In the genomic region with DNA sequence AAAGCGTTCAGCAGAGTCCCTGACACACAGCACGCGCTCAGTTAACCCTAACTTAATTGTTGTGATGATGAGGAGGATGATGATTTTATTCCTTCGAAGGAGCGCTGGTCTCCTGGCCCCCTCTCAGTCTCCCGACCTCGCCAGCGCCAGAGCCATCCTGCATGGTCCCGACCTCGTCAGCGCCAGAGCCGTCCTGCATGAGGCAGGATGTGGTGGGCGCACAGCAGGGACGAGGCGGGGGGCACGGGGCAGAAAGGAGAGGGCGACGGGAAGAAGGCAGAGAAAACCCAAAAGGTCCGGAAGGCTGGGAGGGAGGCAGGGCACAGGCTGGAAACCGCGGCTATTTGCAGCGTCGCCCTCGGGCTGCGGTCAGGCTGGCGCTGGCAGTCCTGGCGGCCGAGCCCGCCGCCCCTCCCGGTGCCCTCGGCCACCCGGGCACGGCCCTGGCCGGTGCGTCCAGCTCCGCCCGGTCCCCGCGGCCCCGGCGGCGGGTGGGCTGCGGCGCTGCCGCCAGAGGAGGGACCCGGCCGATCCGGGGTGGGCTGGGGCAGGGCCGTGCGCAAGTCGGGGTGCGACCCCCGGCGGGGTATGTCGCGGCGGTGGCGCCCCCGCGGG, we compare ENCODE assay signal across 8 cellular contexts. TPM values are rescaled to one million over a fixed set of nuclear protein-coding genes. Genes with fewer than 3 reads are reported as not detected.
DNase-seq lines count a peak whose midpoint lies in the region; ATAC-seq and TF ChIP-seq lines count a peak whose summit lies in the region.

No MANE protein-coding gene starts in this region.

- H3K27ac ChIP-seq in AG04450 (ENCODE audit: low read depth, low read length) (no peak overlapping the region), lower lobe of right lung (peak overlapping the region; percentile 49)

- H3K27me3 ChIP-seq in AG04450 (ENCODE audit: control insufficient read depth, insufficient read depth, low read length) (peaks cover 19% of the 10 kb centered on the region), lower lobe of right lung (ENCODE audit: low read depth) (no peaks in the 10 kb centered on the region)

- TF ChIP-seq CTCF in AG04450 (IDR thresholded peaks at IDR 0.05; ENCODE audit: low read depth, low read length): no peak
- TF ChIP-seq CTCF in brain (conservative IDR thresholded peaks at IDR 0.05): no peak
- TF ChIP-seq CTCF in lower lobe of right lung (IDR thresholded peaks at IDR 0.05): no peak
- no peak for TF ChIP-seq CTCF in type B pancreatic cell (conservative IDR thresholded peaks at IDR 0.05)

- H3K4me1 Mint-ChIP-seq in IgD-negative memory B cell (peaks cover 7 to 12% (median 7%) of the 10 kb centered on the region in 3 donors), brain (peaks cover 17% of the 10 kb centered on the region), type B pancreatic cell (ENCODE audit: unreplicated experiment) (peaks cover 13% of the 10 kb centered on the region)

- peak overlapping the region; percentile 86 to 95 (median 90) for H3K4me3 Mint-ChIP-seq in IgD-negative memory B cell
- H3K4me3 Mint-ChIP-seq in brain: peak overlapping the region; percentile 82 to 88 (median 83)
- peak overlapping the region; percentile 86 for H3K4me3 Mint-ChIP-seq in type B pancreatic cell

- peak; percentile 46 to 53 for ATAC-seq in lower lobe of right lung
- ATAC-seq in GM19452 (IDR thresholded peaks at IDR 0.05; ENCODE audit: unreplicated experiment): no peak
- ATAC-seq in GM21447 (IDR thresholded peaks at IDR 0.05; ENCODE audit: unreplicated experiment): no peak

- H3K9me3 Mint-ChIP-seq in IgD-negative memory B cell (no peaks in the 10 kb centered on the region), brain (no peaks in the 10 kb centered on the region), type B pancreatic cell (no peaks in the 10 kb centered on the region)

- intact Hi-C loops in lower lobe of right lung (cut with DNase I): no loop called here

- no peaks in the 10 kb centered on the region for H3K36me3 ChIP-seq in lower lobe of right lung

- H3K27me3 Mint-ChIP-seq in IgD-negative memory B cell: peaks cover 9% of the 10 kb centered on the region
- H3K27me3 Mint-ChIP-seq in brain: peaks cover 55% of the 10 kb centered on the region
- peaks cover 79% of the 10 kb centered on the region for H3K27me3 Mint-ChIP-seq in type B pancreatic cell

- CTCF ChIA-PET in AG04450 (lab: Charles Lee): interaction anchor here (1.4 to 2.3 kb wide), 5 partner anchors 140 to 283 kb away, joined by 3 to 25 read pairs (median 6); no protein-coding TSS in a partner anchor

- DNase-seq in AG04450 (ENCODE audit: low read depth, low spot score): no peak
- no peak for DNase-seq in lower lobe of right lung
- DNase-seq in type B pancreatic cell (ENCODE audit: extremely low spot score, unreplicated experiment): no peak
- DNase-seq in NCI-H524 treated with DMSO at 0.1 percent for 48 hours (lab: John Stamatoyannopoulos, UW): no peak

- H3K4me3 ChIP-seq in AG04450 (ENCODE audit: low read depth, low read length): peak overlapping the region; percentile 63
- peak overlapping the region; percentile 65 for H3K4me3 ChIP-seq in lower lobe of right lung

- peaks cover 18% of the 10 kb centered on the region for H3K4me1 ChIP-seq in lower lobe of right lung

- no peaks in the 10 kb centered on the region; the same call in 1 of the 2 replicates for H3K9me3 ChIP-seq in AG04450 (ENCODE audit: control insufficient read depth, insufficient read depth, low read length)
- no peaks in the 10 kb centered on the region for H3K9me3 ChIP-seq in lower lobe of right lung

- H3K36me3 Mint-ChIP-seq in IgD-negative memory B cell: no peaks in the 10 kb centered on the region
- no peaks in the 10 kb centered on the region for H3K36me3 Mint-ChIP-seq in brain
- peaks cover 3% of the 10 kb centered on the region for H3K36me3 Mint-ChIP-seq in type B pancreatic cell

- POLR2A ChIA-PET in AG04450 (lab: Yijun Ruan, JAX): interaction anchor here (0.5 kb wide), 1 partner anchor 174 kb away, joined by 3 read pairs; no protein-coding TSS in a partner anchor

- H3K27ac Mint-ChIP-seq in IgD-negative memory B cell (peak overlapping the region in 2 of 3 donors; percentile 39 to 93), brain (peak overlapping the region in 2 of 5 experiments; percentile 39 to 82), type B pancreatic cell (peak overlapping the region; percentile 61)

RNA-seq across cellular contexts. Expression of a gene that starts 3.0 kb away (rescaled TPM):
- not detected in 2 replicates for polyA plus RNA-seq in AG04450 (2011; rRNA removed)
- not detected in 2 replicates for polyA minus RNA-seq in AG04450 (2011; rRNA and poly(A)+ RNA removed)
- not detected for polyA plus RNA-seq in IgD-negative memory B cell
- not detected for polyA plus RNA-seq in brain (ENCODE audit: insufficient read depth, low read depth, low replicate concordance)
- total RNA-seq in lower lobe of right lung: not detected
- not detected in 2 replicates for total RNA-seq in type B pancreatic cell (ENCODE audit: low replicate concordance)

Comparison
In these comparisons a context has a peak if more than half of its experiments do, and no peak if none do; other contexts are left out.
1. ATAC-seq: peak in lower lobe of right lung (2 of 2); none in GM19452 (single experiment) and GM21447 (single experiment).
2. Peak in every context shown above with its lines, with median percentiles within 50 percentile points of each other: H3K4me3 Mint-ChIP-seq.